In genomic region chr3:122918576-122919290, GRCh38 we compare ENCODE assay signal across 1 cellular context.
A peak's percentile ranks its signal among the peaks of the same experiment; 100 is the strongest.
TF ChIP-seq lines count a peak whose summit lies in the region.

No MANE protein-coding gene starts in this region.

TF ChIP-seq in K562, 482 proteins besides CTCF, POLR2A, EP300 and RAD21:
- TF ChIP-seq PBX2 (CRISPR knock-in tag; IDR thresholded peaks at IDR 0.05; ENCODE audit: low read depth) (no peak), PBX2 (tag; conservative IDR thresholded peaks at IDR 0.05; ENCODE audit: low read depth) (0 out of 2 replicates have a peak, but pooled peaks have one; percentile 12), EHMT2 (IDR thresholded peaks at IDR 0.05) (0 out of 2 replicates have a peak, but pooled peaks have one; percentile 14), NFE2L1 (tag; IDR thresholded peaks at IDR 0.05; ENCODE audit: borderline replicate concordance, low read depth) (no peak)
